In the genomic region with DNA sequence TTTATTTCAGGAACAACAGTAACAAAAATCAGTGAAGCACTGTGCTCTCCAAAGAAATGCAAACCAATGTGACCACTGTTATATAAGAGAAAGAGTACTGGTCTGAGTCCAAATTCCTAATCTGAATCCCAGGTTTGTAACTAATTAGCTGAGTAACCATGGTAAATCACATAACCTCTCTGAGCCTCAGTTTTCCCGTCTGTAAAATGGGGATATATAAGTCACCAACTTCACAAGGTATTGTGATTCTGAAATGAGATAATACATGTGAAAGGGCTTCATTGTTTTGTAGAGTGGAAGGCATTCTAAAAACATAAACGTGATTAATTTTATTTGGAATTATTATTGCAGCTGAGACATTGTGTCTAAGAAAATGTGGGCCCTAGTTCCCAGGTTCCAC, we compare ENCODE assay signal across 3 cellular contexts.
TF ChIP-seq lines count a peak whose summit lies in the region.

No MANE protein-coding gene starts in this region.

TF ChIP-seq in HepG2, 621 proteins besides CTCF, POLR2A, EP300 and RAD21:
- TF ChIP-seq ZNF30 (CRISPR knock-in tag; IDR thresholded peaks at IDR 0.05) (no peak), ZNF629 (CRISPR knock-in tag; conservative IDR thresholded peaks at IDR 0.05) (peak; percentile 71), KLF11 (CRISPR knock-in tag; IDR thresholded peaks at IDR 0.05) (no peak)

TF ChIP-seq in K562, 482 proteins besides CTCF, POLR2A, EP300 and RAD21:
- TF ChIP-seq ADNP (tag; IDR thresholded peaks at IDR 0.05) (0 out of 2 replicates have a peak, but pooled peaks have one; percentile 35), RBM25 (IDR thresholded peaks at IDR 0.05; ENCODE audit: low read depth, low read length, severe bottlenecking) (peak; percentile 79), ZNF436 (CRISPR knock-in tag; IDR thresholded peaks at IDR 0.05) (no peak)

TF ChIP-seq in H1, 55 proteins besides CTCF, POLR2A, EP300 and RAD21:
- TF ChIP-seq CREB1 (IDR thresholded peaks at IDR 0.05) (no peak), TAF1 (IDR thresholded peaks at IDR 0.05; ENCODE audit: low read depth, low read length) (no peak), KDM1A (IDR thresholded peaks at IDR 0.05; ENCODE audit: borderline replicate concordance, low read length) (peak; percentile 39; the same call in 1 of the 2 replicates), GABPA (IDR thresholded peaks at IDR 0.05; ENCODE audit: borderline replicate concordance, insufficient read depth, low read length) (no peak)
- TF ChIP-seq, protein P1, sequence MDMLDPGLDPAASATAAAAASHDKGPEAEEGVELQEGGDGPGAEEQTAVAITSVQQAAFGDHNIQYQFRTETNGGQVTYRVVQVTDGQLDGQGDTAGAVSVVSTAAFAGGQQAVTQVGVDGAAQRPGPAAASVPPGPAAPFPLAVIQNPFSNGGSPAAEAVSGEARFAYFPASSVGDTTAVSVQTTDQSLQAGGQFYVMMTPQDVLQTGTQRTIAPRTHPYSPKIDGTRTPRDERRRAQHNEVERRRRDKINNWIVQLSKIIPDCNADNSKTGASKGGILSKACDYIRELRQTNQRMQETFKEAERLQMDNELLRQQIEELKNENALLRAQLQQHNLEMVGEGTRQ (IDR thresholded peaks at IDR 0.05; ENCODE audit: low read length) = no peak
